1 cellular context compared by ENCODE assay signal in the genomic region with DNA sequence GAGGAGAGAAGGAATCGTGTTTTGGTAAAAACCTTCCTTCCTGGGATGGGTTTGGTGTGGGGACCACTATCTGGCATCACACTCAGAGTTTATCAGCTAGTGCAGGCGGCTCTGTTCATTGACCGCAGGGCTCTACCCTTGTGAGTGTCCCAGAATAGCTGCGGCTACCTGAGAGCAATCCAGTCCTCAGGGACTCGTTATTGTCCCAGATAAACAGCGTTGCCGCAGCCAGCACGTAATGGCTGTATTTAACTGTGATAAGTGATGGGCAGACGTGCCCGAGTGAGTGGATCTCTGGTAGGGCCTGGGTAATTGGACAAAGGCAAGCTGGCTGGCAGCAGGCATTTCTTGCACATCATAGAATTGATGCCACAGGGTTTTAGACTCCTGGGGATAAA.
TF ChIP-seq lines count a peak whose summit lies in the region.

No MANE protein-coding gene starts in this region.

TF ChIP-seq in K562, 482 proteins besides CTCF, POLR2A, EP300 and RAD21 (continued from another document and continues in another):
- no peak for TF ChIP-seq FIP1L1 (IDR thresholded peaks at IDR 0.05; ENCODE audit: low read depth, low read length, poor library complexity, severe bottlenecking)
- TF ChIP-seq HEY1 (CRISPR knock-in tag; IDR thresholded peaks at IDR 0.05; ENCODE audit: borderline replicate concordance), result no peak
- TF ChIP-seq HINFP (tag; conservative IDR thresholded peaks at IDR 0.05; ENCODE audit: low read depth), result no peak
- no peak for TF ChIP-seq ZBTB12 (CRISPR knock-in tag; IDR thresholded peaks at IDR 0.05)
- TF ChIP-seq, protein P1, sequence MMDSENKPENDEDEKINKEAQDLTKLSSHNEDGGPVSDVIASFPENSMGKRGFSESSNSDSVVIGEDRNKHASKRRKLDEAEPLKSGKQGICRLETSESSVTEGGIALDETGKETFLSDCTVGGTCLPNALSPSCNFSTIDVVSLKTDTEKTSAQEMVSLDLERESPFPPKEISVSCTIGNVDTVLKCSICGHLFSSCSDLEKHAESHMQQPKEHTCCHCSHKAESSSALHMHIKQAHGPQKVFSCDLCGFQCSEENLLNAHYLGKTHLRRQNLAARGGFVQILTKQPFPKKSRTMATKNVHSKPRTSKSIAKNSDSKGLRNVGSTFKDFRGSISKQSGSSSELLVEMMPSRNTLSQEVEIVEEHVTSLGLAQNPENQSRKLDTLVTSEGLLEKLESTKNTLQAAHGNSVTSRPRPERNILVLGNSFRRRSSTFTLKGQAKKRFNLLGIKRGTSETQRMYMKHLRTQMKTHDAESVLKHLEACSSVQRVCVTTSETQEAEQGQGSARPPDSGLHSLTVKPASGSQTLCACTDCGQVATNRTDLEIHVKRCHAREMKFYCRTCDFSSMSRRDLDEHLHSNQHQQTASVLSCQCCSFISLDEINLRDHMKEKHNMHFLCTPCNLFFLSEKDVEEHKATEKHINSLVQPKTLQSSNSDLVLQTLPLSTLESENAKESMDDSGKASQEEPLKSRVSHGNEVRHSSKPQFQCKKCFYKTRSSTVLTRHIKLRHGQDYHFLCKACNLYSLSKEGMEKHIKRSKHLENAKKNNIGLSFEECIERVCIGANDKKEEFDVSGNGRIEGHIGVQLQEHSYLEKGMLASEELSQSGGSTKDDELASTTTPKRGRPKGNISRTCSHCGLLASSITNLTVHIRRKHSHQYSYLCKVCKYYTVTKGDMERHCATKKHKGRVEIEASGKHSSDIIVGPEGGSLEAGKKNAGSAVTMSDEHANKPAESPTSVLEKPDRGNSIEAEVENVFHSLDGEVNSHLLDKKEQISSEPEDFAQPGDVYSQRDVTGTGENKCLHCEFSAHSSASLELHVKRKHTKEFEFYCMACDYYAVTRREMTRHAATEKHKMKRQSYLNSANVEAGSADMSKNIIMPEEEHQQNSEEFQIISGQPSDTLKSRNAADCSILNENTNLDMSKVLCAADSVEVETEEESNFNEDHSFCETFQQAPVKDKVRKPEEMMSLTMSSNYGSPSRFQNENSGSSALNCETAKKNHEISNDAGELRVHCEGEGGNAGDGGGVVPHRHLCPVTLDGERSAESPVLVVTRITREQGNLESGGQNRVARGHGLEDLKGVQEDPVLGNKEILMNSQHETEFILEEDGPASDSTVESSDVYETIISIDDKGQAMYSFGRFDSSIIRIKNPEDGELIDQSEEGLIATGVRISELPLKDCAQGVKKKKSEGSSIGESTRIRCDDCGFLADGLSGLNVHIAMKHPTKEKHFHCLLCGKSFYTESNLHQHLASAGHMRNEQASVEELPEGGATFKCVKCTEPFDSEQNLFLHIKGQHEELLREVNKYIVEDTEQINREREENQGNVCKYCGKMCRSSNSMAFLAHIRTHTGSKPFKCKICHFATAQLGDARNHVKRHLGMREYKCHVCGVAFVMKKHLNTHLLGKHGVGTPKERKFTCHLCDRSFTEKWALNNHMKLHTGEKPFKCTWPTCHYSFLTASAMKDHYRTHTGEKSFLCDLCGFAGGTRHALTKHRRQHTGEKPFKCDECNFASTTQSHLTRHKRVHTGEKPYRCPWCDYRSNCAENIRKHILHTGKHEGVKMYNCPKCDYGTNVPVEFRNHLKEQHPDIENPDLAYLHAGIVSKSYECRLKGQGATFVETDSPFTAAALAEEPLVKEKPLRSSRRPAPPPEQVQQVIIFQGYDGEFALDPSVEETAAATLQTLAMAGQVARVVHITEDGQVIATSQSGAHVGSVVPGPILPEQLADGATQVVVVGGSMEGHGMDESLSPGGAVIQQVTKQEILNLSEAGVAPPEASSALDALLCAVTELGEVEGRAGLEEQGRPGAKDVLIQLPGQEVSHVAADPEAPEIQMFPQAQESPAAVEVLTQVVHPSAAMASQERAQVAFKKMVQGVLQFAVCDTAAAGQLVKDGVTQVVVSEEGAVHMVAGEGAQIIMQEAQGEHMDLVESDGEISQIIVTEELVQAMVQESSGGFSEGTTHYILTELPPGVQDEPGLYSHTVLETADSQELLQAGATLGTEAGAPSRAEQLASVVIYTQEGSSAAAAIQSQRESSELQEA (IDR thresholded peaks at IDR 0.05; ENCODE audit: low read depth), result no peak
- no peak for TF ChIP-seq ZNF143 (CRISPR knock-in tag; IDR thresholded peaks at IDR 0.05)
- TF ChIP-seq EZH2 (IDR thresholded peaks at IDR 0.05; ENCODE audit: borderline replicate concordance, low read depth, low read length), result no peak
- no peak for TF ChIP-seq LCOR (CRISPR knock-in tag; IDR thresholded peaks at IDR 0.05)
- no peak for TF ChIP-seq HLTF (IDR thresholded peaks at IDR 0.05)
- no peak for TF ChIP-seq POLR3A (IDR thresholded peaks at IDR 0.05; ENCODE audit: borderline replicate concordance, extremely low read depth, insufficient read depth, insufficient read length)
- TF ChIP-seq KAT2B (IDR thresholded peaks at IDR 0.05; ENCODE audit: low read depth, low read length), result no peak
- TF ChIP-seq TSC22D4 (tag; IDR thresholded peaks at IDR 0.05), result no peak
- no peak for TF ChIP-seq MCM2 (IDR thresholded peaks at IDR 0.05; ENCODE audit: low read depth)
- TF ChIP-seq PPARD (CRISPR knock-in tag; IDR thresholded peaks at IDR 0.05), result no peak
- TF ChIP-seq, protein P2, sequence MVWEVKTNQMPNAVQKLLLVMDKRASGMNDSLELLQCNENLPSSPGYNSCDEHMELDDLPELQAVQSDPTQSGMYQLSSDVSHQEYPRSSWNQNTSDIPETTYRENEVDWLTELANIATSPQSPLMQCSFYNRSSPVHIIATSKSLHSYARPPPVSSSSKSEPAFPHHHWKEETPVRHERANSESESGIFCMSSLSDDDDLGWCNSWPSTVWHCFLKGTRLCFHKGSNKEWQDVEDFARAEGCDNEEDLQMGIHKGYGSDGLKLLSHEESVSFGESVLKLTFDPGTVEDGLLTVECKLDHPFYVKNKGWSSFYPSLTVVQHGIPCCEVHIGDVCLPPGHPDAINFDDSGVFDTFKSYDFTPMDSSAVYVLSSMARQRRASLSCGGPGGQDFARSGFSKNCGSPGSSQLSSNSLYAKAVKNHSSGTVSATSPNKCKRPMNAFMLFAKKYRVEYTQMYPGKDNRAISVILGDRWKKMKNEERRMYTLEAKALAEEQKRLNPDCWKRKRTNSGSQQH (CRISPR knock-in tag; IDR thresholded peaks at IDR 0.05), result no peak
- peak; percentile 58; the same call in 1 of the 2 replicates for TF ChIP-seq FOSL1 (tag; conservative IDR thresholded peaks at IDR 0.05)
- TF ChIP-seq ELF4 (CRISPR knock-in tag; IDR thresholded peaks at IDR 0.05), result 0 out of 2 replicates have a peak, but pooled peaks have one; percentile 33
- TF ChIP-seq SOX6 (IDR thresholded peaks at IDR 0.05), result peak; percentile 76
- TF ChIP-seq ZNF586 (CRISPR knock-in tag; conservative IDR thresholded peaks at IDR 0.05), result no peak
- TF ChIP-seq, protein P3, sequence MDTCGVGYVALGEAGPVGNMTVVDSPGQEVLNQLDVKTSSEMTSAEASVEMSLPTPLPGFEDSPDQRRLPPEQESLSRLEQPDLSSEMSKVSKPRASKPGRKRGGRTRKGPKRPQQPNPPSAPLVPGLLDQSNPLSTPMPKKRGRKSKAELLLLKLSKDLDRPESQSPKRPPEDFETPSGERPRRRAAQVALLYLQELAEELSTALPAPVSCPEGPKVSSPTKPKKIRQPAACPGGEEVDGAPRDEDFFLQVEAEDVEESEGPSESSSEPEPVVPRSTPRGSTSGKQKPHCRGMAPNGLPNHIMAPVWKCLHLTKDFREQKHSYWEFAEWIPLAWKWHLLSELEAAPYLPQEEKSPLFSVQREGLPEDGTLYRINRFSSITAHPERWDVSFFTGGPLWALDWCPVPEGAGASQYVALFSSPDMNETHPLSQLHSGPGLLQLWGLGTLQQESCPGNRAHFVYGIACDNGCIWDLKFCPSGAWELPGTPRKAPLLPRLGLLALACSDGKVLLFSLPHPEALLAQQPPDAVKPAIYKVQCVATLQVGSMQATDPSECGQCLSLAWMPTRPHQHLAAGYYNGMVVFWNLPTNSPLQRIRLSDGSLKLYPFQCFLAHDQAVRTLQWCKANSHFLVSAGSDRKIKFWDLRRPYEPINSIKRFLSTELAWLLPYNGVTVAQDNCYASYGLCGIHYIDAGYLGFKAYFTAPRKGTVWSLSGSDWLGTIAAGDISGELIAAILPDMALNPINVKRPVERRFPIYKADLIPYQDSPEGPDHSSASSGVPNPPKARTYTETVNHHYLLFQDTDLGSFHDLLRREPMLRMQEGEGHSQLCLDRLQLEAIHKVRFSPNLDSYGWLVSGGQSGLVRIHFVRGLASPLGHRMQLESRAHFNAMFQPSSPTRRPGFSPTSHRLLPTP (IDR thresholded peaks at IDR 0.05; ENCODE audit: borderline replicate concordance, extremely low read depth, insufficient read length), result no peak
- TF ChIP-seq, protein P4, sequence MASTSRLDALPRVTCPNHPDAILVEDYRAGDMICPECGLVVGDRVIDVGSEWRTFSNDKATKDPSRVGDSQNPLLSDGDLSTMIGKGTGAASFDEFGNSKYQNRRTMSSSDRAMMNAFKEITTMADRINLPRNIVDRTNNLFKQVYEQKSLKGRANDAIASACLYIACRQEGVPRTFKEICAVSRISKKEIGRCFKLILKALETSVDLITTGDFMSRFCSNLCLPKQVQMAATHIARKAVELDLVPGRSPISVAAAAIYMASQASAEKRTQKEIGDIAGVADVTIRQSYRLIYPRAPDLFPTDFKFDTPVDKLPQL (IDR thresholded peaks at IDR 0.05; ENCODE audit: extremely low read depth, insufficient read length), result no peak
- TF ChIP-seq, protein P5, sequence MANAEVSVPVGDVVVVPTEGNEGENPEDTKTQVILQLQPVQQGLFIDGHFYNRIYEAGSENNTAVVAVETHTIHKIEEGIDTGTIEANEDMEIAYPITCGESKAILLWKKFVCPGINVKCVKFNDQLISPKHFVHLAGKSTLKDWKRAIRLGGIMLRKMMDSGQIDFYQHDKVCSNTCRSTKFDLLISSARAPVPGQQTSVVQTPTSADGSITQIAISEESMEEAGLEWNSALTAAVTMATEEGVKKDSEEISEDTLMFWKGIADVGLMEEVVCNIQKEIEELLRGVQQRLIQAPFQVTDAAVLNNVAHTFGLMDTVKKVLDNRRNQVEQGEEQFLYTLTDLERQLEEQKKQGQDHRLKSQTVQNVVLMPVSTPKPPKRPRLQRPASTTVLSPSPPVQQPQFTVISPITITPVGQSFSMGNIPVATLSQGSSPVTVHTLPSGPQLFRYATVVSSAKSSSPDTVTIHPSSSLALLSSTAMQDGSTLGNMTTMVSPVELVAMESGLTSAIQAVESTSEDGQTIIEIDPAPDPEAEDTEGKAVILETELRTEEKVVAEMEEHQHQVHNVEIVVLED (CRISPR knock-in tag; IDR thresholded peaks at IDR 0.05), result no peak
- TF ChIP-seq ARID1B (IDR thresholded peaks at IDR 0.05), result peak; percentile 88
- no peak for TF ChIP-seq ZBED1 (IDR thresholded peaks at IDR 0.05)
- no peak for TF ChIP-seq BRF1 (IDR thresholded peaks at IDR 0.05; ENCODE audit: borderline replicate concordance, extremely low read depth, insufficient read length)
- TF ChIP-seq, protein P6, sequence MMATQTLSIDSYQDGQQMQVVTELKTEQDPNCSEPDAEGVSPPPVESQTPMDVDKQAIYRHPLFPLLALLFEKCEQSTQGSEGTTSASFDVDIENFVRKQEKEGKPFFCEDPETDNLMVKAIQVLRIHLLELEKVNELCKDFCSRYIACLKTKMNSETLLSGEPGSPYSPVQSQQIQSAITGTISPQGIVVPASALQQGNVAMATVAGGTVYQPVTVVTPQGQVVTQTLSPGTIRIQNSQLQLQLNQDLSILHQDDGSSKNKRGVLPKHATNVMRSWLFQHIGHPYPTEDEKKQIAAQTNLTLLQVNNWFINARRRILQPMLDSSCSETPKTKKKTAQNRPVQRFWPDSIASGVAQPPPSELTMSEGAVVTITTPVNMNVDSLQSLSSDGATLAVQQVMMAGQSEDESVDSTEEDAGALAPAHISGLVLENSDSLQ (IDR thresholded peaks at IDR 0.05), result peak; percentile 18; the same call in 1 of the 2 replicates
- TF ChIP-seq TEAD1 (CRISPR knock-in tag; IDR thresholded peaks at IDR 0.05), result no peak
- TF ChIP-seq YY1 (IDR thresholded peaks at IDR 0.05; ENCODE audit: borderline replicate concordance in 1 of 3, control insufficient read depth in 1 of 3, extremely low read depth in 1 of 3, insufficient read depth in 3 of 3, insufficient read length in 1 of 3, insufficient replicate concordance in 2 of 3, low read depth in 1 of 3, low read length in 2 of 3), result no peak
- no peak for TF ChIP-seq TARDBP (IDR thresholded peaks at IDR 0.05)
- no peak for TF ChIP-seq SAFB2 (IDR thresholded peaks at IDR 0.05; ENCODE audit: borderline replicate concordance, low read depth, low read length, severe bottlenecking)
- TF ChIP-seq COPS2 (conservative IDR thresholded peaks at IDR 0.05), result no peak
- TF ChIP-seq ATF1 (CRISPR knock-in tag; IDR thresholded peaks at IDR 0.05), result no peak
- TF ChIP-seq ATF1 (tag; IDR thresholded peaks at IDR 0.05), result no peak
- TF ChIP-seq KLF16 (IDR thresholded peaks at IDR 0.05), result peak; percentile 88
- no peak for TF ChIP-seq ZNF311 (CRISPR knock-in tag; IDR thresholded peaks at IDR 0.05)
- TF ChIP-seq ZNF184 (CRISPR knock-in tag; IDR thresholded peaks at IDR 0.05), result no peak
- TF ChIP-seq SIRT6 (IDR thresholded peaks at IDR 0.05; ENCODE audit: low read depth, low read length), result no peak
- no peak for TF ChIP-seq E2F5 (CRISPR knock-in tag; IDR thresholded peaks at IDR 0.05)
- peak; percentile 93 for TF ChIP-seq TCF3 (CRISPR knock-in tag; IDR thresholded peaks at IDR 0.05)
- TF ChIP-seq TRIM28 (IDR thresholded peaks at IDR 0.05), result no peak
- no peak for TF ChIP-seq DMBX1 (CRISPR knock-in tag; IDR thresholded peaks at IDR 0.05; ENCODE audit: borderline replicate concordance)
- no peak for TF ChIP-seq U2AF1 (optimal IDR thresholded peaks at IDR 0.05; ENCODE audit: low read depth, low read length)
- TF ChIP-seq GATA2 (CRISPR knock-in tag; IDR thresholded peaks at IDR 0.05), result 0 out of 2 replicates have a peak, but pooled peaks have one; percentile 24
- TF ChIP-seq ZC3H11A (IDR thresholded peaks at IDR 0.05; ENCODE audit: low read depth, low read length), result no peak
- no peak for TF ChIP-seq ZNF780A (CRISPR knock-in tag; IDR thresholded peaks at IDR 0.05)
